ENCODE assay signal across 8 cellular contexts in the genomic region with DNA sequence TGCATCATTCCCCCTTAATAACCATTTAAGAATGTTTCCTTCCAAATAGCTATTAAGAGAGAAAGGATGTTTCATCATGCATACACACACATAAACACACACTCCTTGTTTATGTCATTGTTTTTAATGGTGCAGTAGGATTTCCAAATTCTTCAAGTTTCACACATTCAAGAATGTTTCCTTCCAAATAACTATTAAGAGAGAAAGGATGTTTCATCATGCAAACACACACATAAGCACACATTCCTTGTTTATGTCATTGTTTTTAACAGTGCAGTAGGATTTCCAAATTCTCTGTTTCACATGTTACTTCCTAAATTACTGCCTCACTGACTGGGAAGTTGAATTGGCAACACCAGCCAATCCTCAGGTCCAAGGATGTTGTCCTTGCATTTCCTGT. TPM values are rescaled to one million over a fixed set of nuclear protein-coding genes. Genes with fewer than 3 reads are reported as not detected.
"Had no signal": no experiment of that assay in that cellular context is flagged by ENCODE, and none has a peak within 500 bp of the region (broad histone marks: within the 10 kb centered on the region; RNA-seq: fewer than 3 reads in every experiment).

No MANE protein-coding gene starts in this region.

- FAIRE-seq: K562 had no signal

- H3K4me3 Mint-ChIP-seq: GM23338 had no signal

- H3K4me2 ChIP-seq: GM23338 had no signal

- H2AFZ ChIP-seq: GM23338 had no signal

- ATAC-seq: GM23338, K562 had no signal

- H3K4me3 ChIP-seq: GM23338, K562 had no signal

- DNase-seq: H7, HCEC 1CT, IMR-90, KG1 had no signal

- H3K9me3 Mint-ChIP-seq: GM23338 had no signal

- H3K27ac ChIP-seq: HL-60 had no signal

RNA-seq across cellular contexts. Expression of a gene that starts 7.7 kb away (rescaled TPM):
- total RNA-seq: HT1080, IMR-90, K562 had no signal
- polyA plus RNA-seq: IMR-90, K562 had no signal
